17 cellular contexts compared by ENCODE assay signal in the genomic region with DNA sequence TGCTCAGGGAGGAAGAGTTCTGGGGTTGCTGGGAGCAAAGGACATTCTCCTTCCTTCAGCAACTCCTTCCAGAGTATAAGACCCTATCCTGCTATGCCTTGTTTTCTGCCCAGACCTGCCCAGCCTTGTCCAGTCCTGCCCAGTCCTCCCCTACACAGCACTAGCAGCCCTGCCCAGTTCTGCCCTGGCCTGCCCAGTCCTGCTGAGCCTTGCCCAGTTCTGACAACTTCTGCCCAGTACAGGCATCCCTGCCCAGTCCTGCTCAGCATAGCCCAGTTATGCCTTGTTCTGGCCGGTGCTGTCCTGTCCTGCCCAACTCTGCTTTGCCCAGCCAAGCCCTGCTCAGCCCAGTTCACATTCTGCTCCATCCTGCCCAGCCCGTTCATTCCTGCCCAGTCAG. TPM values are rescaled to one million over a fixed set of nuclear protein-coding genes. Genes with fewer than 3 reads are reported as not detected.
"Had no signal": no experiment of that assay in that cellular context is flagged by ENCODE, and none has a peak within 500 bp of the region (broad histone marks: within the 10 kb centered on the region; RNA-seq: fewer than 3 reads in every experiment).

No MANE protein-coding gene starts in this region.

- H3K9me3 ChIP-seq: left lung, transverse colon had no signal

- H3K9me3 Mint-ChIP-seq: activated naive CD8-positive, alpha-beta T cell treated with anti-CD3 and anti-CD28 coated beads for 36 hours; activated T-helper 1 cell treated with anti-CD3 and anti-CD28 coated beads, Interleukin-12 subunit alpha, Interleukin-12 subunit beta, Interleukin-2, Interleukin-4 antibody, amounts not matched to agents 30 ng/mL and 10 ng/mL and 1 ng/mL, durations not matched to agents 14 hours and 24 hours and 36 hours; effector memory CD8-positive, alpha-beta T cell; naive thymus-derived CD8-positive, alpha-beta T cell had no signal

- H3K4me1 Mint-ChIP-seq: activated naive CD8-positive, alpha-beta T cell treated with anti-CD3 and anti-CD28 coated beads for 36 hours; naive thymus-derived CD8-positive, alpha-beta T cell had no signal

- H3K36me3 ChIP-seq: left lung, transverse colon had no signal

- ATAC-seq: activated CD4-positive, CD25-positive, alpha-beta regulatory T cell treated with anti-CD3 and anti-CD28 coated beads, Interleukin-2, amount 50 U/mL, for 24 hours; effector memory CD8-positive, alpha-beta T cell; left lung; naive thymus-derived CD8-positive, alpha-beta T cell; stimulated activated naive CD8-positive, alpha-beta T cell treated with anti-CD3 and anti-CD28 coated beads, Interleukin-15, Interleukin-2, amounts not matched to agents 100 U/mL and 50 U/mL, for 24 hours had no signal

- DNase-seq: activated CD4-positive, alpha-beta T cell treated with anti-CD3 and anti-CD28 coated beads, Interleukin-2, amount 50 U/mL, for 1 hour; activated CD8-positive, alpha-beta memory T cell treated with anti-CD3 and anti-CD28 coated beads for 24 hours; activated naive CD8-positive, alpha-beta T cell treated with anti-CD3 and anti-CD28 coated beads for 36 hours; dermis blood vessel endothelial cell; effector memory CD8-positive, alpha-beta T cell; kidney; left lung; naive thymus-derived CD8-positive, alpha-beta T cell; posterior cingulate gyrus; stimulated activated CD4-positive, alpha-beta T cell treated with anti-CD3 and anti-CD28 coated beads, Interleukin-4, amount 100 ng/mL, for 24 hours; stimulated activated naive CD8-positive, alpha-beta T cell treated with anti-CD3 and anti-CD28 coated beads, Interleukin-15, Interleukin-2, amounts not matched to agents 100 U/mL and 50 U/mL, for 24 hours; transverse colon had no signal

- H3K27ac Mint-ChIP-seq: activated naive CD8-positive, alpha-beta T cell treated with anti-CD3 and anti-CD28 coated beads for 36 hours; activated T-helper 1 cell treated with anti-CD3 and anti-CD28 coated beads, Interleukin-12 subunit alpha, Interleukin-12 subunit beta, Interleukin-2, Interleukin-4 antibody, amounts not matched to agents 30 ng/mL and 10 ng/mL and 1 ng/mL, durations not matched to agents 14 hours and 24 hours and 36 hours; effector memory CD8-positive, alpha-beta T cell; naive thymus-derived CD8-positive, alpha-beta T cell had no signal

- FAIRE-seq: kidney had no signal

- H3K4me1 ChIP-seq: left lung, transverse colon had no signal

- H3K36me3 Mint-ChIP-seq: activated naive CD8-positive, alpha-beta T cell treated with anti-CD3 and anti-CD28 coated beads for 36 hours; naive thymus-derived CD8-positive, alpha-beta T cell had no signal

- H3K27me3 ChIP-seq: transverse colon had no signal

- H3K4me3 ChIP-seq: left lung, skin epidermis, transverse colon had no signal

- H3K27ac ChIP-seq: left lung, skin epidermis, transverse colon had no signal

- H3K4me3 Mint-ChIP-seq: activated naive CD8-positive, alpha-beta T cell treated with anti-CD3 and anti-CD28 coated beads for 36 hours; activated T-helper 1 cell treated with anti-CD3 and anti-CD28 coated beads, Interleukin-12 subunit alpha, Interleukin-12 subunit beta, Interleukin-2, Interleukin-4 antibody, amounts not matched to agents 30 ng/mL and 10 ng/mL and 1 ng/mL, durations not matched to agents 14 hours and 24 hours and 36 hours; effector memory CD8-positive, alpha-beta T cell; naive thymus-derived CD8-positive, alpha-beta T cell had no signal

RNA-seq across cellular contexts. Expression of a gene that starts 44.9 kb away (rescaled TPM):
- total RNA-seq: activated naive CD8-positive, alpha-beta T cell treated with anti-CD3 and anti-CD28 coated beads for 36 hours; activated T-helper 1 cell treated with anti-CD3 and anti-CD28 coated beads, Interleukin-12 subunit alpha, Interleukin-12 subunit beta, Interleukin-2, Interleukin-4 antibody, amounts not matched to agents 30 ng/mL and 10 ng/mL and 1 ng/mL, durations not matched to agents 14 hours and 24 hours and 36 hours; dermis blood vessel endothelial cell; mononuclear cell; naive thymus-derived CD8-positive, alpha-beta T cell; T-helper 2 cell treated with Interferon-gamma antibody and Interleukin-4, amounts not matched to agents 100 ng/mL and 5 ng/mL, for 36 hours had no signal
